Comparison of ENCODE assay signal across 8 cellular contexts in the genomic region with DNA sequence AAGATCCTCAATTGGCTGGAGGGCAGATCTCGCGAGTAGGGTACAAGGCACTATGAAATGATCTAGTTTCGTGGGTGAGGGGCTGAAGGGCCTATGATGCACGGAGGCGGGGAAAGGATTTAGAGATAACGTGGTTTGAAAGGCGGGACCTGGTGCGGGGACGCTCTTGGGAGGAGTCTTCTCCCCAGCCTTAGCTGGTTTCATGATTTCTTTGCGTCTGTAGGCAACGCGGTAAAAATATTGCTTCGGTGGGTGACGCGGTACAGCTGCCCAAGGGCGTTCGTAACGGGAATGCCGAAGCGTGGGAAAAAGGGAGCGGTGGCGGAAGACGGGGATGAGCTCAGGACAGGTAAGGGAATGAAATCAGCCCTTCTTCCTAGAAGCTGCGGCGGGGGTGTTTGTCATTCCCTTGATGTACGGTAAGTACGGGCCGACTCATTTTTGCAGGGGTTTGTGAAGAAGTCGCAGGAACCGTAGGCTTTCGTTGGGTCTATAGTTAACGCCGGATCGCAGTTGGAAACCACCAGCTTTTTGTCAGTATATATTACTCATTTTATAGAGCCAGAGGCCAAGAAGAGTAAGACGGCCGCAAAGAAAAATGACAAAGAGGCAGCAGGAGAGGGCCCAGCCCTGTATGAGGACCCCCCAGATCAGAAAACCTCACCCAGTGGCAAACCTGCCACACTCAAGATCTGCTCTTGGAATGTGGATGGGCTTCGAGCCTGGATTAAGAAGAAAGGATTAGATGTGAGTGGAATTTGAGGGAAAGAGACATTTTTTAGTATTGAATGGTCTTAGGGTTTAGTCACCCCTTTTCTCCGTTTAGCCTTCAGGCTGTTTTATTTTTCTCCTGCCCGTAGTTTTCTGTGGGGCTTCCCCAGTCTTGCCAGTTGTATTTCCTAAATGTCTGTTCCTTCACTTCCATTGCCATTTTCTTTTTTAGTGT. TPM values are rescaled to one million over a fixed set of nuclear protein-coding genes. Genes with fewer than 3 reads are reported as not detected.
DNase-seq lines count a peak whose midpoint lies in the region; ATAC-seq and TF ChIP-seq lines count a peak whose summit lies in the region.

No MANE protein-coding gene starts in this region.

- peak overlapping the region; percentile 57 for H3K4me3 ChIP-seq in SJSA1
- peak overlapping the region; percentile 82 to 87 (median 84) for H3K4me3 ChIP-seq in esophagus muscularis mucosa

- DNase-seq in NCI-H345 (lab: John Stamatoyannopoulos, UW), result peak; percentile 77
- no peak for DNase-seq in NCI-H345 treated with DMSO at 0.1 percent for 48 hours (lab: John Stamatoyannopoulos, UW; ENCODE audit: unreplicated experiment)
- DNase-seq in GM20000 (ENCODE audit: low spot score), result peak; percentile 63
- DNase-seq in SJSA1 (ENCODE audit: low read depth in 1 of 2, low spot score in 2 of 2), result peak in 1 of 2 experiments; percentile 71
- no peak for DNase-seq in esophagus muscularis mucosa (ENCODE audit: extremely low spot score)
- no peak for DNase-seq in omental fat pad (ENCODE audit: low spot score)
- no peak for DNase-seq in central memory CD4-positive, alpha-beta T cell

- H3K4me1 ChIP-seq in SJSA1 (replicated peaks) (peaks cover 12% of the 10 kb centered on the region), esophagus muscularis mucosa (peaks cover 41 to 63% (median 55%) of the 10 kb centered on the region in 4 donors)

- no peaks in the 10 kb centered on the region for H3K9me3 ChIP-seq in SJSA1 (replicated peaks)
- no peaks in the 10 kb centered on the region for H3K9me3 ChIP-seq in esophagus muscularis mucosa

- no peak for TF ChIP-seq POLR2A in esophagus muscularis mucosa (IDR thresholded peaks at IDR 0.05; ENCODE audit: low read depth)

- intact Hi-C loops in esophagus muscularis mucosa (cut with DNase I), result loop anchor here (5.0 kb wide), 1 partner anchor 113 kb away; a partner anchor contains a TSS

- ATAC-seq in HG03558 (IDR thresholded peaks at IDR 0.05; ENCODE audit: extremely low read depth, unreplicated experiment), result peak; percentile 17
- ATAC-seq in omental fat pad (ENCODE audit: low FRiP score), result peak; percentile 88

- peak overlapping the region; percentile 88 for H3K27ac ChIP-seq in SJSA1
- H3K27ac ChIP-seq in esophagus muscularis mucosa (replicated peaks in 1 of 4), result peak overlapping the region; percentile 88 to 97 (median 94)

- no peak for TF ChIP-seq EP300 in esophagus muscularis mucosa (IDR thresholded peaks at IDR 0.05)

- H3K27me3 ChIP-seq in SJSA1 (replicated peaks), result no peaks in the 10 kb centered on the region
- no peaks in the 10 kb centered on the region for H3K27me3 ChIP-seq in esophagus muscularis mucosa

- no peak for TF ChIP-seq CTCF in GM20000 (IDR thresholded peaks at IDR 0.05; ENCODE audit: extremely low read depth, missing control alignments)
- no peak for TF ChIP-seq CTCF in esophagus muscularis mucosa (IDR thresholded peaks at IDR 0.05)
- TF ChIP-seq CTCF in omental fat pad (IDR thresholded peaks at IDR 0.05), result no peak

- H3K36me3 ChIP-seq in SJSA1 (peaks cover 54% of the 10 kb centered on the region), esophagus muscularis mucosa (peaks cover 30 to 63% (median 53%) of the 10 kb centered on the region in 4 donors)

- 2% methylated on average over 37 of the region's 39 CpGs for WGBS in esophagus muscularis mucosa

RNA-seq across cellular contexts. Expression of a gene that starts 0.6 kb away (rescaled TPM):
- total RNA-seq in SJSA1 (2014; rRNA removed; shearing (Covaris generic)), result 43.8 and 60.4 TPM in 2 replicates
- total RNA-seq in esophagus muscularis mucosa (100 to 1,000 TPM; 101 to 105 (median 104) TPM), omental fat pad (100 to 1,000 TPM; 110 to 146 (median 131) TPM)

RNA-seq across cellular contexts. Expression of a gene that starts 1.0 kb away (rescaled TPM):
- total RNA-seq in SJSA1 (2014; rRNA removed; shearing (Covaris generic)), result 27.3 and 64.2 TPM in 2 replicates
- total RNA-seq in esophagus muscularis mucosa (10 to 100 TPM; 23.5 to 36.8 (median 24.8) TPM), omental fat pad (10 to 100 TPM; 30.9 to 55.1 (median 53.4) TPM)

RNA-seq across cellular contexts. Expression of a gene that starts 5.6 kb away (rescaled TPM):
- 18.9 and 20.5 TPM in 2 replicates for total RNA-seq in SJSA1 (2014; rRNA removed; shearing (Covaris generic))
- total RNA-seq in esophagus muscularis mucosa (10 to 100 TPM; 18.7 to 27.9 (median 24.5) TPM), omental fat pad (10 to 100 TPM; 20.4 to 24.4 (median 22.5) TPM)

RNA-seq across cellular contexts. Expression of a gene that starts 13.6 kb away (rescaled TPM):
- total RNA-seq in SJSA1 (2014; rRNA removed; shearing (Covaris generic)), result 27.3 and 34.8 TPM in 2 replicates
- total RNA-seq in esophagus muscularis mucosa (10 to 100 TPM in 3 of 4 donors, 1 to 10 TPM in 1; 4.2 to 85.2 (median 14.2) TPM), omental fat pad (100 to 1,000 TPM in 2 of 4 donors, 10 to 100 TPM in 2; 28.4 to 437 (median 117) TPM)

RNA-seq across cellular contexts. Expression of a gene that starts 19.7 kb away (rescaled TPM):
- not detected in 2 replicates for total RNA-seq in SJSA1 (2014; rRNA removed; shearing (Covaris generic))
- under 1 TPM; 0.50 to 0.92 (median 0.77) TPM for total RNA-seq in esophagus muscularis mucosa
- total RNA-seq in omental fat pad, result 1 to 10 TPM in 1 of 4 donors, under 1 TPM in 3; 0.12 to 2.0 (median 0.39) TPM

Comparison
In these comparisons a context has a peak if more than half of its experiments do, and no peak if none do; other contexts are left out.
1. DNase-seq: peak in NCI-H345 (single experiment) and GM20000 (single experiment); none in NCI-H345 treated with DMSO at 0.1 percent for 48 hours (single experiment), esophagus muscularis mucosa (single experiment), omental fat pad (single experiment) and central memory CD4-positive, alpha-beta T cell (single experiment).